Comparison of ENCODE assay signal across 8 cellular contexts in the genomic region with DNA sequence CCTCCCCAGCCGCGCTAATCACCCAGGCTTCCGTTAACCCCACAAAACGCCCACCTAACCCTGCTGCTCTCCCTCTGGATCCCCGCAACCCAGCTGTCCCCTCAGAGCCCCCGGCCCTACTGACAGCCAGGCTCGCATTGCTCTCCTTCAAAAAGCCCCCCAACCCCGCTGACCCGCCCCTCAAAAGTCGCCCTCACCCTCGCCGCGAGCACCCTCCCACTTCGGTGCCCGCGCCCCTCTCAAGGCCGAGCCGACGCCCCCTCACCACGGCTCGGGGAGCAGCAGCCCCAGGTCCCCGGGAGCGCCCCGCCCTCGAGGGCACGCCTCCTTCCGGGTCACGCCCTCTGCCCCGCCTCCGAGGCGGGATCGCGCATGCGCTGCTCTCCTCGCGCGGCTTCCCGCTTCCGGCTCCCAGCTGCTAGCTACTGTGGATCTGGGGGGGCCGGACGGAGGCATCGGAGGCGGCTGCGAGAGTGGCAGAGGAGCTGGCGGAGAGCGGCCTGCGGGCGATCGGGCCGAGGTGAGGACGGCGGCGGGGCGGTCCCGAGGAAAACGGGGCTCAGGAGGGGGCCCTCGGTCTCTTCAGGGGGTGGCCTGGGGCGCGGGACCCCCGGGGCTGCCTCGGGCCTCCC. TPM values are rescaled to one million over a fixed set of nuclear protein-coding genes. Genes with fewer than 3 reads are reported as not detected.
DNase-seq lines count a peak whose midpoint lies in the region; ATAC-seq and TF ChIP-seq lines count a peak whose summit lies in the region.

No MANE protein-coding gene starts in this region.

- CTCF ChIA-PET in BJ (lab: Yijun Ruan, JAX), result interaction anchor here (0.8 to 3.8 kb wide), 2 partner anchors 14 to 147 kb away, joined by 3 to 15 read pairs; no protein-coding TSS in a partner anchor

- ATAC-seq in GM19324 (IDR thresholded peaks at IDR 0.05; ENCODE audit: low FRiP score, unreplicated experiment) (peak; percentile 87), lung (ENCODE audit: insufficient read depth, low FRiP score) (peak; percentile 95)

- DNase-seq in BJ (ENCODE audit: low read depth), result peak; percentile 47
- peak; percentile 95 for DNase-seq in HK-2 (ENCODE audit: unreplicated experiment)
- peak; percentile 48 for DNase-seq in NCI-H82 treated with DMSO at 0.1 percent for 48 hours (lab: John Stamatoyannopoulos, UW; ENCODE audit: unreplicated experiment)
- DNase-seq in activated CD8-positive, alpha-beta memory T cell treated with anti-CD3 and anti-CD28 coated beads for 1 hour (ENCODE audit: extremely low read depth in 1 of 2, low read depth in 1 of 2), result peak; percentile 65 to 80
- DNase-seq in lung (ENCODE audit: low spot score), result peak; percentile 87
- DNase-seq in stimulated activated CD4-positive, alpha-beta T cell treated with anti-CD3 and anti-CD28 coated beads, Interleukin-4, amount 100 ng/mL, for 48 hours (ENCODE audit: low read depth in 2 of 2), result peak; percentile 74 to 80

- H3K4me1 ChIP-seq in ectodermal cell (ENCODE audit: control insufficient read depth, insufficient read depth, low read length) (no peaks in the 10 kb centered on the region), lung (ENCODE audit: control insufficient read depth in 2 of 2, insufficient read depth in 2 of 2, low read length in 2 of 2) (peaks cover 8 to 10% of the 10 kb centered on the region in 2 donors)

- TF ChIP-seq CTCF in BJ (IDR thresholded peaks at IDR 0.05; ENCODE audit: insufficient read depth, low read depth, low read length) (peak; percentile 21; the same call in 1 of the 2 replicates), lung (IDR thresholded peaks at IDR 0.05; ENCODE audit: control extremely low read depth, extremely low read depth) (no peak)

- WGBS in ectodermal cell, 2 experiments, result 0% methylated on average over 61 of the region's 61 CpGs
- 0 to 1% methylated on average over 57 to 61 of the region's 61 CpGs for WGBS in lung, 2 donors

- H3K9me3 ChIP-seq in ectodermal cell (ENCODE audit: control insufficient read depth, low read length) (no peaks in the 10 kb centered on the region), lung (ENCODE audit: control insufficient read depth in 2 of 2, insufficient read depth in 1 of 2, low read length in 1 of 2) (no peaks in the 10 kb centered on the region)

- H3K27ac ChIP-seq in ectodermal cell (ENCODE audit: insufficient read depth, low read depth, low read length, poor library complexity, severe bottlenecking), result no peak overlapping the region
- H3K27ac ChIP-seq in lung (ENCODE audit: low read depth in 1 of 2, low read length in 1 of 2), result peak overlapping the region; percentile 34 to 89

- POLR2A ChIA-PET in BJ (lab: Charles Lee), result interaction anchor here (0.6 kb wide), 2 partner anchors 11 to 122 kb away, joined by 3 to 5 read pairs; no protein-coding TSS in a partner anchor

- H3K36me3 ChIP-seq in BJ (ENCODE audit: control insufficient read depth, insufficient read depth, low read length) (no peaks in the 10 kb centered on the region; the same call in 1 of the 2 replicates), ectodermal cell (ENCODE audit: control insufficient read depth, insufficient read depth, low read length) (no peaks in the 10 kb centered on the region), lung (ENCODE audit: control insufficient read depth in 2 of 2, insufficient read depth in 2 of 2, low read length in 2 of 2) (no peaks in the 10 kb centered on the region)

- H3K4me3 ChIP-seq in BJ (ENCODE audit: low read depth, low read length), result peak overlapping the region; percentile 79
- peak overlapping the region; percentile 92 for H3K4me3 ChIP-seq in ectodermal cell (ENCODE audit: insufficient read depth, low read depth, low read length)
- H3K4me3 ChIP-seq in lung, result peak overlapping the region; percentile 68

- H3K27me3 ChIP-seq in BJ (ENCODE audit: control insufficient read depth, insufficient read depth, low read length) (no peaks in the 10 kb centered on the region), ectodermal cell (ENCODE audit: control insufficient read depth, insufficient read depth, low read length, poor library complexity, severe bottlenecking) (no peaks in the 10 kb centered on the region), lung (ENCODE audit: control insufficient read depth, insufficient read depth) (no peaks in the 10 kb centered on the region)

RNA-seq across cellular contexts. Expression of gene ARHGEF18, which starts 46.1 kb away (rescaled TPM):
- polyA plus RNA-seq in BJ (2011; rRNA removed), result 8.6 and 12.7 TPM in 2 replicates
- polyA minus RNA-seq in BJ (2011; rRNA and poly(A)+ RNA removed), result 7.8 and 19.2 TPM in 2 replicates
- 30.5 TPM for polyA plus RNA-seq in ectodermal cell (2013, experiment 1 of 4)
- polyA plus RNA-seq in ectodermal cell (2013, experiment 2 of 4), result 33.0 TPM
- polyA plus RNA-seq in ectodermal cell (2013, experiment 3 of 4), result 24.9 TPM
- polyA plus RNA-seq in ectodermal cell (2013, experiment 4 of 4), result 26.3 TPM
- total RNA-seq in lung, result 10 to 100 TPM; 39.9 to 55.6 TPM
- 10 to 100 TPM; 22.8 to 31.0 TPM for polyA plus RNA-seq in lung
